In genomic region chr9:39464122-39464777, GRCh38 we compare ENCODE assay signal across 8 cellular contexts.
DNase-seq lines count a peak whose midpoint lies in the region; ATAC-seq lines count a peak whose summit lies in the region.
"Not testable (repeated sequence)": the region's sequence is repeated elsewhere in the genome, so short reads cannot be mapped to it uniquely, and the experiment has no call there.

No MANE protein-coding gene starts in this region.

- H3K4me1 Mint-ChIP-seq in CD4-positive, CD25-positive, alpha-beta regulatory T cell = not testable (repeated sequence)

- H3K36me3 Mint-ChIP-seq in CD4-positive, CD25-positive, alpha-beta regulatory T cell = not testable (repeated sequence)

- not testable (repeated sequence) for H3K9me3 Mint-ChIP-seq in CD4-positive, CD25-positive, alpha-beta regulatory T cell

- not testable (repeated sequence) for H3K36me3 ChIP-seq in CD4-positive, CD25-positive, alpha-beta regulatory T cell (ENCODE audit: control insufficient read depth, insufficient read depth, low read length); HUES48 (ENCODE audit: control insufficient read depth, insufficient read depth, low read length); effector memory CD4-positive, alpha-beta T cell (ENCODE audit: control insufficient read depth, insufficient read depth, low read length)

- peak overlapping the region; percentile 72 for H3K4me3 ChIP-seq in CD4-positive, CD25-positive, alpha-beta regulatory T cell (ENCODE audit: low read depth, low read length)
- peak overlapping the region; percentile 57 for H3K4me3 ChIP-seq in HUES48 (ENCODE audit: low read depth, low read length)
- H3K4me3 ChIP-seq in effector memory CD4-positive, alpha-beta T cell (ENCODE audit: insufficient read depth, low read depth, low read length, poor library complexity, severe bottlenecking) = peak overlapping the region; percentile 54

- H3K4me3 Mint-ChIP-seq in CD4-positive, CD25-positive, alpha-beta regulatory T cell = peak overlapping the region; percentile 89 to 97 (median 95)

- not testable (repeated sequence) for H3K9me3 ChIP-seq in CD4-positive, CD25-positive, alpha-beta regulatory T cell (ENCODE audit: control insufficient read depth in 2 of 2, low read length in 2 of 2); HUES48 (ENCODE audit: control insufficient read depth, insufficient read depth, low read length); effector memory CD4-positive, alpha-beta T cell (ENCODE audit: control insufficient read depth, low read length)

- H3K27ac ChIP-seq in CD4-positive, CD25-positive, alpha-beta regulatory T cell (ENCODE audit: insufficient read depth, low read length, poor library complexity, severe bottlenecking); HUES48 (ENCODE audit: low read depth, low read length); effector memory CD4-positive, alpha-beta T cell (ENCODE audit: insufficient read depth, low read length, poor library complexity, severe bottlenecking): not testable (repeated sequence)

- not testable (repeated sequence) for H3K9ac ChIP-seq in HUES48 (ENCODE audit: low read depth, low read length)

- H3K27me3 ChIP-seq in CD4-positive, CD25-positive, alpha-beta regulatory T cell (ENCODE audit: control insufficient read depth, insufficient read depth, low read length); HUES48 (ENCODE audit: control insufficient read depth, insufficient read depth, low read length); effector memory CD4-positive, alpha-beta T cell (replicated peaks; ENCODE audit: control insufficient read depth, insufficient read depth, low read length, poor library complexity, severe bottlenecking): not testable (repeated sequence)

- H3K27me3 Mint-ChIP-seq in CD4-positive, CD25-positive, alpha-beta regulatory T cell = not testable (repeated sequence)

- DNase-seq in CD4-positive, CD25-positive, alpha-beta regulatory T cell = peak; percentile 49 to 76 (median 61)
- DNase-seq in NOMO-1 treated with DMSO at 0.1 percent for 48 hours (lab: John Stamatoyannopoulos, UW; ENCODE audit: unreplicated experiment) (peak; percentile 34), medulla oblongata (ENCODE audit: extremely low spot score) (peak; percentile 82)
- peak; percentile 34 to 44 for DNase-seq in activated CD8-positive, alpha-beta memory T cell treated with anti-CD3 and anti-CD28 coated beads for 4 hours (ENCODE audit: low read depth in 2 of 2)
- peak; percentile 34 to 50 (median 48) for DNase-seq in effector memory CD4-positive, alpha-beta T cell
- DNase-seq in stimulated activated CD4-positive, alpha-beta T cell treated with anti-CD3 and anti-CD28 coated beads, Interleukin-4, amount 100 ng/mL, for 4 hours = peak; percentile 66 to 72

- peak overlapping the region; percentile 82 to 92 (median 91) for H3K27ac Mint-ChIP-seq in CD4-positive, CD25-positive, alpha-beta regulatory T cell

- peak; percentile 87 for ATAC-seq in CD4-positive, CD25-positive, alpha-beta regulatory T cell (ENCODE audit: low read depth in 2 of 2)
- peak; percentile 99 for ATAC-seq in GM21526 (IDR thresholded peaks at IDR 0.05; ENCODE audit: low FRiP score, unreplicated experiment)

- H3K4me1 ChIP-seq in CD4-positive, CD25-positive, alpha-beta regulatory T cell (ENCODE audit: control insufficient read depth, insufficient read depth, low read length, poor library complexity, severe bottlenecking); HUES48 (ENCODE audit: control insufficient read depth, insufficient read depth, low read length); effector memory CD4-positive, alpha-beta T cell (ENCODE audit: control insufficient read depth, insufficient read depth, low read length, poor library complexity, severe bottlenecking): not testable (repeated sequence)
